ENCODE assay signal across 13 cellular contexts in the genomic region with DNA sequence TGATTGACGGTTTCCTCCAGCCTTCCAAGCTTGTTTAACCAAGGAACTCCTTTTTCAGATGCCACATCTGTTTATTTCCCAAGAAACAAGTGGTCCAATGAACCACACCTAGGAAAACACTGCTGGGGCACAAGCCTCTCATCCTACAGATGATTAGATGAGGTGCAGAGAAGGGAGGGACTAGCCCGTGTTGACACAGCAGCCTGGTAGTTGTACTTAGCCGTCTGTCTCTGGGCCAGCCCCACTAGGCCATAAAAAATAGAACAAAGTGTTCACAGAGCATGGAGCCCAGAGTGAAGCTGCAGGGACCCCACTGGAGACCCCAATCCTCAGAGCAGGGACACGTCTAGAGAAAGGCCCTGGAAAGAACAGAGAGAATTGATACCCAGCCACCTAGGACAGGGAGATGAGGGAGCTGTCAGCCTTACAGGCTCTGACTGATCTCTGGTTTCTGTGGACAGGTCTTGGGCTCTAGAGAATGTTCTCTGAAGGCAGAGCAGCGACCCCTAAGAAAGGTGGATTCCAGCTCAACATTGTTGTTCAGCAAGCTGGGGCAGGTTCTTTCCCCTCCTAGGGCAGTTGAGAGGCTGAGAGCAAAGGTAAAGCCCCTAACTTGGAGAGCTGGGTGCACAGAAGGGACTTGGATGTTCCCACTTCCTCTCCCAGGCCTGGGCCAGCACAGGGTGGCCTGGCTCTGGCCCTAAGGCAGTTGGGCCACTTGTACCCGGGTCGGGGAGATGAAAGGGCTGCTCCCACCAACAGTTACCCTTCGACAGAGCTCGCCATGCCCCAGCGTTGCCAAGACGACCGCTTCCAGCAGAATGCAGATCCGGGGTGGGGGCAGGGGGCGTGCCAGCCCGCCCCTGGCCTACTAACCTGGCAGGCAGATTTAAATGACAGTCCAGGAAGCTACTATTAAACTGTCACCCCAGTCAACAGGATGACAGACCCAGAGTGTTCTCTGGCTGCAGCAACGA. TPM values are rescaled to one million over a fixed set of nuclear protein-coding genes. Genes with fewer than 3 reads are reported as not detected.
A peak's percentile ranks its signal among the peaks of the same experiment; 100 is the strongest.
DNase-seq lines count a peak whose midpoint lies in the region; TF ChIP-seq lines count a peak whose summit lies in the region.
"Had no signal": no experiment of that assay in that cellular context is flagged by ENCODE, and none has a peak within 500 bp of the region (broad histone marks: within the 10 kb centered on the region; RNA-seq: fewer than 3 reads in every experiment).

No MANE protein-coding gene starts in this region.

- no peak for TF ChIP-seq POLR2A in breast epithelium (IDR thresholded peaks at IDR 0.05)

- H3K4me3 ChIP-seq in coronary artery (no peak overlapping the region), tibial artery (no peak overlapping the region), MM.1S (ENCODE audit: low read length) (no peak overlapping the region), breast epithelium (no peak overlapping the region)

- no peak overlapping the region for H3K4me2 ChIP-seq in MM.1S (ENCODE audit: low read depth, low read length)

- H3K4me3 Mint-ChIP-seq in activated T-cell treated with anti-CD3 and anti-CD28 coated beads, Interleukin-2, amount 50 U/mL, for 24 hours: no peak overlapping the region
- H3K4me3 Mint-ChIP-seq: HFFc6, naive B cell had no signal

- no peaks in the 10 kb centered on the region; the same call in 1 of the 2 replicates for H4K20me1 ChIP-seq in MM.1S (ENCODE audit: insufficient read depth, low read length)

- H3K9ac ChIP-seq in MM.1S (ENCODE audit: low read length): no peak overlapping the region

- no peaks in the 10 kb centered on the region for H3K9me3 Mint-ChIP-seq in activated T-cell treated with anti-CD3 and anti-CD28 coated beads, Interleukin-2, amount 50 U/mL, for 24 hours
- H3K9me3 Mint-ChIP-seq: HFFc6, naive B cell had no signal

- peaks cover 35% of the 10 kb centered on the region for H3K4me1 Mint-ChIP-seq in activated T-cell treated with anti-CD3 and anti-CD28 coated beads, Interleukin-2, amount 50 U/mL, for 24 hours (ENCODE audit: low read depth)

- H3K36me3 ChIP-seq in tibial artery (no peaks in the 10 kb centered on the region), MM.1S (replicated peaks; ENCODE audit: insufficient read depth, low read length) (no peaks in the 10 kb centered on the region), breast epithelium (no peaks in the 10 kb centered on the region)

- H3K27ac Mint-ChIP-seq in activated T-cell treated with anti-CD3 and anti-CD28 coated beads, Interleukin-2, amount 50 U/mL, for 24 hours: peak overlapping the region; percentile 78

- H3K27me3 ChIP-seq in tibial artery (no peaks in the 10 kb centered on the region), MM.1S (replicated peaks; ENCODE audit: insufficient read depth, low read length) (no peaks in the 10 kb centered on the region), breast epithelium (no peaks in the 10 kb centered on the region)

- peaks cover 100% of the 10 kb centered on the region for H3K79me2 ChIP-seq in MM.1S (ENCODE audit: low read length)

- no peaks in the 10 kb centered on the region for H3K9me2 ChIP-seq in MM.1S (replicated peaks; ENCODE audit: insufficient read depth, low read length)

- peaks cover 52% of the 10 kb centered on the region for H3K36me3 Mint-ChIP-seq in activated T-cell treated with anti-CD3 and anti-CD28 coated beads, Interleukin-2, amount 50 U/mL, for 24 hours (ENCODE audit: low read depth)
- H3K36me3 Mint-ChIP-seq: naive B cell had no signal

- no peaks in the 10 kb centered on the region for H3K27me3 Mint-ChIP-seq in activated T-cell treated with anti-CD3 and anti-CD28 coated beads, Interleukin-2, amount 50 U/mL, for 24 hours
- H3K27me3 Mint-ChIP-seq: naive B cell had no signal

- intact Hi-C loops in tibial artery (cut with DNase I; ENCODE audit: low total_unique reads) (no loop called here), breast epithelium (cut with DNase I; ENCODE audit: low total_unique reads) (no loop called here)

- H3K4me1 ChIP-seq in tibial artery (peaks cover 0 to 70% (median 47%) of the 10 kb centered on the region in 4 donors), MM.1S (ENCODE audit: low read length) (peaks cover 19% of the 10 kb centered on the region), breast epithelium (no peaks in the 10 kb centered on the region)

- H3F3A ChIP-seq in MM.1S (ENCODE audit: insufficient read depth, low read length): no peaks in the 10 kb centered on the region

- DNase-seq in activated T-cell treated with anti-CD3 and anti-CD28 coated beads, Interleukin-2, amount 50 U/mL, for 24 hours: no peak
- DNase-seq in activated T-cell treated with anti-CD3 and anti-CD28 coated beads, Interleukin-2, amount 50 U/mL, for 1 hour: no peak
- peak; percentile 76 for DNase-seq in HuH-7 (ENCODE audit: low spot score)
- no peak for DNase-seq in coronary artery (ENCODE audit: low spot score)
- no peak for DNase-seq in tibial artery
- no peak for DNase-seq in activated CD8-positive, alpha-beta memory T cell treated with anti-CD3 and anti-CD28 coated beads, Interleukin-2, amount 50 U/mL, for 48 hours
- no peak for DNase-seq in MM.1S
- no peak for DNase-seq in breast epithelium (ENCODE audit: low spot score in 2 of 2)
- DNase-seq: activated CD4-positive, alpha-beta T cell treated with anti-CD3 and anti-CD28 coated beads for 48 hours; C1 segment of cervical spinal cord; HFFc6; KG1; naive B cell had no signal

- no peaks in the 10 kb centered on the region for H3K9me3 ChIP-seq in tibial artery
- no peaks in the 10 kb centered on the region for H3K9me3 ChIP-seq in MM.1S (replicated peaks; ENCODE audit: insufficient read depth, low read length)
- H3K9me3 ChIP-seq in breast epithelium: no peaks in the 10 kb centered on the region

- peak overlapping the region; percentile 11 to 36 for H3K27ac ChIP-seq in coronary artery
- peak overlapping the region; percentile 62 to 78 for H3K27ac ChIP-seq in tibial artery
- H3K27ac ChIP-seq in MM.1S (ENCODE audit: low read length): no peak overlapping the region
- peak overlapping the region in 1 of 2 donors; percentile 57 for H3K27ac ChIP-seq in breast epithelium

- no peak for TF ChIP-seq CTCF in coronary artery (IDR thresholded peaks at IDR 0.05)
- no peak for TF ChIP-seq CTCF in tibial artery (IDR thresholded peaks at IDR 0.05)
- no peak for TF ChIP-seq CTCF in MM.1S (IDR thresholded peaks at IDR 0.05; ENCODE audit: low read length)
- no peak for TF ChIP-seq CTCF in breast epithelium (IDR thresholded peaks at IDR 0.05)

- no peak overlapping the region for H2AFZ ChIP-seq in MM.1S (ENCODE audit: low read length)

RNA-seq across cellular contexts. Expression of gene LRP8, which starts 31.8 kb away (rescaled TPM):
- total RNA-seq in breast epithelium: 10 to 100 TPM in 1 of 3 donors, 1 to 10 TPM in 2; 1.6 to 14.7 (median 6.3) TPM

RNA-seq across cellular contexts. Expression of gene MAGOH, which starts 57.7 kb away (rescaled TPM):
- 10 to 100 TPM; 35.0 to 45.2 (median 37.5) TPM for total RNA-seq in breast epithelium
